1 cellular context compared by ENCODE assay signal in genomic region chr4:38931125-38931524, GRCh38.
TF ChIP-seq lines count a peak whose summit lies in the region.

No MANE protein-coding gene starts in this region.

TF ChIP-seq in IMR-90, 13 proteins besides CTCF, POLR2A, EP300 and RAD21:
- TF ChIP-seq ELK1 (IDR thresholded peaks at IDR 0.05; ENCODE audit: borderline replicate concordance, low read depth, low read length) (no peak), SMC3 (IDR thresholded peaks at IDR 0.05; ENCODE audit: low read depth, low read length) (no peak), RCOR1 (IDR thresholded peaks at IDR 0.05; ENCODE audit: insufficient replicate concordance, low read length) (no peak), USF2 (IDR thresholded peaks at IDR 0.05; ENCODE audit: low read depth, low read length) (no peak), CHD1 (IDR thresholded peaks at IDR 0.05; ENCODE audit: low read depth, low read length) (no peak), RFX5 (IDR thresholded peaks at IDR 0.05; ENCODE audit: low read depth, low read length) (no peak)
